In genomic region chr9:93577940-93578682, GRCh38 we compare ENCODE assay signal across 8 cellular contexts. TPM values are rescaled to one million over a fixed set of nuclear protein-coding genes. Genes with fewer than 3 reads are reported as not detected.
DNase-seq lines count a peak whose midpoint lies in the region; ATAC-seq, FAIRE-seq and TF ChIP-seq lines count a peak whose summit lies in the region.

No MANE protein-coding gene starts in this region.

- peak overlapping the region; percentile 76 for H3K27ac Mint-ChIP-seq in HFFc6
- H3K27ac Mint-ChIP-seq in activated CD8-positive, alpha-beta memory T cell treated with anti-CD3 and anti-CD28 coated beads, Interleukin-2, amount 10 ng/mL, durations not matched to agents 7 days and 5 days: peak overlapping the region; percentile 72

- peaks cover 7% of the 10 kb centered on the region for H3K36me3 Mint-ChIP-seq in HFFc6 (ENCODE audit: low read depth)
- peaks cover 3% of the 10 kb centered on the region for H3K36me3 Mint-ChIP-seq in activated CD8-positive, alpha-beta memory T cell treated with anti-CD3 and anti-CD28 coated beads, Interleukin-2, amount 10 ng/mL, durations not matched to agents 7 days and 5 days

- H3K4me1 Mint-ChIP-seq in HFFc6 (ENCODE audit: low read depth): peaks cover 45% of the 10 kb centered on the region
- peaks cover 21% of the 10 kb centered on the region for H3K4me1 Mint-ChIP-seq in activated CD8-positive, alpha-beta memory T cell treated with anti-CD3 and anti-CD28 coated beads, Interleukin-2, amount 10 ng/mL, durations not matched to agents 7 days and 5 days

- no peak for ATAC-seq in activated CD8-positive, alpha-beta memory T cell treated with anti-CD3 and anti-CD28 coated beads, Interleukin-2, amount 10 ng/mL, durations not matched to agents 7 days and 5 days
- ATAC-seq in GM19463 (IDR thresholded peaks at IDR 0.05; ENCODE audit: unreplicated experiment): no peak

- intact Hi-C loops in left ventricle myocardium inferior (cut with micrococcal nuclease): no loop called here

- H3K9me3 Mint-ChIP-seq in HFFc6: peaks cover 7% of the 10 kb centered on the region
- H3K9me3 Mint-ChIP-seq in activated CD8-positive, alpha-beta memory T cell treated with anti-CD3 and anti-CD28 coated beads, Interleukin-2, amount 10 ng/mL, durations not matched to agents 7 days and 5 days (ENCODE audit: low read depth): peaks cover 2% of the 10 kb centered on the region

- DNase-seq in HFFc6 (no peak), left ventricle myocardium inferior (no peak), small intestine (no peak), UCSD-AML1 (lab: John Stamatoyannopoulos, UW; ENCODE audit: unreplicated experiment) (no peak), cortex of kidney (lab: John Stamatoyannopoulos, UW) (no peak), NCI-H1048 (lab: John Stamatoyannopoulos, UW) (no peak)
- DNase-seq in activated CD8-positive, alpha-beta memory T cell treated with anti-CD3 and anti-CD28 coated beads, Interleukin-2, amount 10 ng/mL, durations not matched to agents 7 days and 5 days: peak; percentile 39

- H3K27me3 ChIP-seq in left ventricle myocardium inferior (ENCODE audit: low read depth) (no peaks in the 10 kb centered on the region), small intestine (ENCODE audit: control insufficient read depth in 2 of 2, insufficient read depth in 2 of 2, low read length in 2 of 2) (no peaks in the 10 kb centered on the region)

- no peaks in the 10 kb centered on the region for H3K9me3 ChIP-seq in left ventricle myocardium inferior (replicated peaks)
- no peaks in the 10 kb centered on the region for H3K9me3 ChIP-seq in small intestine (ENCODE audit: control insufficient read depth, low read depth)

- whole genome bisulfite sequencing in small intestine, 3 donors: 50 to 62% (median 52%) methylated on average over 14 of the region's 14 CpGs

- peak overlapping the region; percentile 92 for H3K4me3 Mint-ChIP-seq in HFFc6
- peak overlapping the region; percentile 76 for H3K4me3 Mint-ChIP-seq in activated CD8-positive, alpha-beta memory T cell treated with anti-CD3 and anti-CD28 coated beads, Interleukin-2, amount 10 ng/mL, durations not matched to agents 7 days and 5 days

- no peak for FAIRE-seq in small intestine (lab: Jason Lieb, UNC)

- CTCF ChIA-PET in activated CD8-positive, alpha-beta memory T cell treated with anti-CD3 and anti-CD28 coated beads, Interleukin-2, amount 10 ng/mL, durations not matched to agents 7 days and 5 days (lab: Charles Lee): interaction anchor here (0.7 to 1.0 kb wide), 2 partner anchors 12 kb away, joined by 3 to 8 read pairs; no protein-coding TSS in a partner anchor

- H3K27ac ChIP-seq in left ventricle myocardium inferior (replicated peaks) (peak overlapping the region; percentile 94), small intestine (ENCODE audit: low read depth in 1 of 2, low read length in 1 of 2) (peak overlapping the region in 1 of 2 donors; percentile 39)

- H3K4me3 ChIP-seq in left ventricle myocardium inferior: peak overlapping the region; percentile 89
- peak overlapping the region; percentile 77 to 92 for H3K4me3 ChIP-seq in small intestine (ENCODE audit: low read depth in 1 of 2, low read length in 2 of 2)

- TF ChIP-seq CTCF in HFFc6 (IDR thresholded peaks at IDR 0.05) (no peak), left ventricle myocardium inferior (IDR thresholded peaks at IDR 0.05; ENCODE audit: borderline replicate concordance) (no peak)

- H3K36me3 ChIP-seq in left ventricle myocardium inferior (no peaks in the 10 kb centered on the region), small intestine (ENCODE audit: control insufficient read depth in 2 of 2, insufficient read depth in 2 of 2, low read length in 2 of 2) (no peaks in the 10 kb centered on the region)

- peaks cover 2% of the 10 kb centered on the region; the same call in 1 of the 2 replicates for H3K27me3 Mint-ChIP-seq in HFFc6 (ENCODE audit: insufficient read depth)
- H3K27me3 Mint-ChIP-seq in activated CD8-positive, alpha-beta memory T cell treated with anti-CD3 and anti-CD28 coated beads, Interleukin-2, amount 10 ng/mL, durations not matched to agents 7 days and 5 days: no peaks in the 10 kb centered on the region

- H3K4me1 ChIP-seq in left ventricle myocardium inferior (peaks cover 83% of the 10 kb centered on the region), small intestine (ENCODE audit: control insufficient read depth in 2 of 2, insufficient read depth in 1 of 2, low read depth in 1 of 2, low read length in 1 of 2) (peaks cover 3 to 12% of the 10 kb centered on the region in 2 donors)

RNA-seq across cellular contexts. Expression of gene PHF2, which starts 1.7 kb away (rescaled TPM):
- total RNA-seq in HFFc6 (2021; fragmentation: NEBNext Ultra II Directional; extraction: Animal tissue kit (Norgen Biotek cat#: 25700)): 10 to 100 TPM; 15.4 to 17.5 (median 16.6) TPM
- total RNA-seq in activated CD8-positive, alpha-beta memory T cell treated with anti-CD3 and anti-CD28 coated beads, Interleukin-2, amount 10 ng/mL, durations not matched to agents 7 days and 5 days: 10 to 100 TPM; 25.1 to 26.3 TPM
- total RNA-seq in left ventricle myocardium inferior: 27.4 TPM
- polyA plus RNA-seq in small intestine: 10 to 100 TPM in 2 of 3 donors, 1 to 10 TPM in 1; 8.6 to 14.9 (median 10.7) TPM
